In the genomic region with DNA sequence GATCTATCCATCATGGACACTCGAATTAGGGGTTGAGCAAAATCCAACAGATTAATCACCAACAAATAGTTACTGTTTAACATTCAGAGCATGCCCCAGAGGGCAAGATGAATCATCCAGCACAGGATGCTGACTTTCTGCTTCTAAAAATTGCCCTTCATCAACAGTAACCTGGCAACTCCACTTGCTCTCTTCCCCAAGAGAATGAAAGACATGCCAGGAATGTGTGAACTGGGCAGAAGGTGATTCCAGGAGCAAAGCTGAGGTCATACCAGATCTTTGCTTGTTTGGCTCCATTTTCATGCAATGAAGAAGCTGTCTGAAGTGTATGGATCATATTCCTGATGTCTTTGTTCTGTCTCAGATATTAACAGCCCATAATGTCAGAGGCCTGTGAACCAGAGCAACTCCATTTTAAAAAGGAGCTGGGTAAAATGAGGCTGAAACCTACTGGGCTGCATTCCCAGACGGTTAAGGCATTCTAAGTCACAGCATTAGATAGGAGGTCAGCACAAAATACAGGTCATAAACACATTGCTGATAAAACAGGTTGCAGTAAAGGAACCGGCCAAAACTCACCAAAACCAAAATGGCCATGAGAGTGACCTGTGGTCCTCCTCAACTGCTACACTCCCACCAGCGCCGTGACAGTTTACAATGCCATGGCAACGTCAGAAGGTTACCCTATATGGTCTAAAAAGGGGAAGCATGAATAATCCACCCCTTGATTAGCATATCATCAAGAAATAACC, we compare ENCODE assay signal across 8 cellular contexts. TPM values are rescaled to one million over a fixed set of nuclear protein-coding genes. Genes with fewer than 3 reads are reported as not detected.
DNase-seq lines count a peak whose midpoint lies in the region; ATAC-seq and TF ChIP-seq lines count a peak whose summit lies in the region.

No MANE protein-coding gene starts in this region.

- H3K4me3 ChIP-seq in Loucy (ENCODE audit: low read length, poor library complexity, severe bottlenecking), result peak overlapping the region; percentile 87

- H3K4me2 ChIP-seq in Loucy (ENCODE audit: low read depth, low read length, poor library complexity, severe bottlenecking), result peak overlapping the region; percentile 92

- peaks cover 16% of the 10 kb centered on the region for H4K20me1 ChIP-seq in Loucy (ENCODE audit: insufficient read depth, low read length, poor library complexity, severe bottlenecking)

- peak overlapping the region; percentile 87 for H3K4me3 Mint-ChIP-seq in activated CD4-positive, alpha-beta T cell treated with anti-CD3 and anti-CD28 coated beads, Interleukin-2, amount 10 ng/mL, durations not matched to agents 7 days and 5 days

- H3K9me3 ChIP-seq in Loucy (ENCODE audit: insufficient read depth, low read depth, low read length), result no peaks in the 10 kb centered on the region

- H3K9me3 Mint-ChIP-seq in activated CD4-positive, alpha-beta T cell treated with anti-CD3 and anti-CD28 coated beads, Interleukin-2, amount 10 ng/mL, durations not matched to agents 7 days and 5 days, result no peaks in the 10 kb centered on the region

- no peak for TF ChIP-seq CTCF in Loucy (conservative IDR thresholded peaks at IDR 0.05; ENCODE audit: low read length)

- POLR2A ChIA-PET in activated CD4-positive, alpha-beta T cell treated with anti-CD3 and anti-CD28 coated beads, Interleukin-2, amount 10 ng/mL, durations not matched to agents 7 days and 5 days (lab: Charles Lee), result no interaction called here

- peaks cover 16% of the 10 kb centered on the region for H3K79me2 ChIP-seq in Loucy (ENCODE audit: insufficient read depth, low read length)

- H3K27me3 ChIP-seq in Loucy (ENCODE audit: insufficient read depth, low read length, poor library complexity, severe bottlenecking), result peaks cover 4% of the 10 kb centered on the region

- peak overlapping the region; percentile 87 for H3K9ac ChIP-seq in Loucy (ENCODE audit: low read depth, low read length, poor library complexity, severe bottlenecking)

- H3K9me2 ChIP-seq in Loucy (replicated peaks; ENCODE audit: low read depth, low read length), result no peaks in the 10 kb centered on the region

- peaks cover 35% of the 10 kb centered on the region for H3K4me1 ChIP-seq in Loucy (ENCODE audit: insufficient read depth, low read length, poor library complexity, severe bottlenecking)

- H3K36me3 Mint-ChIP-seq in activated CD4-positive, alpha-beta T cell treated with anti-CD3 and anti-CD28 coated beads, Interleukin-2, amount 10 ng/mL, durations not matched to agents 7 days and 5 days (ENCODE audit: low read depth), result peaks cover 10% of the 10 kb centered on the region

- H3K36me3 ChIP-seq in Loucy (ENCODE audit: insufficient read depth, low read length), result no peaks in the 10 kb centered on the region

- CTCF ChIA-PET in activated CD4-positive, alpha-beta T cell treated with anti-CD3 and anti-CD28 coated beads, Interleukin-2, amount 10 ng/mL, durations not matched to agents 7 days and 5 days (lab: Charles Lee), result interaction anchor here (1.0 to 1.5 kb wide), 2 partner anchors 15 to 21 kb away, joined by 3 to 4 read pairs; no protein-coding TSS in a partner anchor

- DNase-seq in NCI-H748 (lab: John Stamatoyannopoulos, UW; ENCODE audit: unreplicated experiment) (peak; percentile 30), NCI-H748 treated with DMSO at 0.1 percent for 48 hours (lab: John Stamatoyannopoulos, UW) (no peak), fibroblast of the conjunctiva (ENCODE audit: low read depth) (peak; percentile 97), non-pigmented ciliary epithelial cell (ENCODE audit: low read depth) (peak; percentile 92), NCI-H2107 (lab: John Stamatoyannopoulos, UW) (no peak)
- peak; percentile 30 for DNase-seq in activated CD4-positive, alpha-beta T cell treated with anti-CD3 and anti-CD28 coated beads, Interleukin-2, amount 10 ng/mL, durations not matched to agents 7 days and 5 days

- no peak for ATAC-seq in GM19035 (IDR thresholded peaks at IDR 0.05; ENCODE audit: unreplicated experiment)

- H2AFZ ChIP-seq in Loucy (ENCODE audit: low read length), result peak overlapping the region; percentile 79

- peaks cover 26% of the 10 kb centered on the region for H3K4me1 Mint-ChIP-seq in activated CD4-positive, alpha-beta T cell treated with anti-CD3 and anti-CD28 coated beads, Interleukin-2, amount 10 ng/mL, durations not matched to agents 7 days and 5 days

- no peaks in the 10 kb centered on the region for H3K27me3 Mint-ChIP-seq in activated CD4-positive, alpha-beta T cell treated with anti-CD3 and anti-CD28 coated beads, Interleukin-2, amount 10 ng/mL, durations not matched to agents 7 days and 5 days

- H3K27ac Mint-ChIP-seq in activated CD4-positive, alpha-beta T cell treated with anti-CD3 and anti-CD28 coated beads, Interleukin-2, amount 10 ng/mL, durations not matched to agents 7 days and 5 days, result peak overlapping the region; percentile 86

- peaks cover 16% of the 10 kb centered on the region for H3F3A ChIP-seq in Loucy (ENCODE audit: low read depth)

RNA-seq across cellular contexts. Expression of a gene that starts 2.5 kb away (rescaled TPM):
- total RNA-seq in activated CD4-positive, alpha-beta T cell treated with anti-CD3 and anti-CD28 coated beads, Interleukin-2, amount 10 ng/mL, durations not matched to agents 7 days and 5 days, result 10 to 100 TPM; 32.3 to 32.5 TPM

RNA-seq across cellular contexts. Expression of a gene that starts 29.3 kb away (rescaled TPM):
- total RNA-seq in activated CD4-positive, alpha-beta T cell treated with anti-CD3 and anti-CD28 coated beads, Interleukin-2, amount 10 ng/mL, durations not matched to agents 7 days and 5 days, result 1 to 10 TPM; 5.0 to 6.1 TPM

RNA-seq across cellular contexts. Expression of a gene that starts 37.1 kb away (rescaled TPM):
- 10 to 100 TPM in 1 of 2 experiments, 1 to 10 TPM in 1; 8.5 to 11.0 TPM for total RNA-seq in activated CD4-positive, alpha-beta T cell treated with anti-CD3 and anti-CD28 coated beads, Interleukin-2, amount 10 ng/mL, durations not matched to agents 7 days and 5 days

Comparison
In these comparisons a context has a peak if more than half of its experiments do, and no peak if none do; other contexts are left out.
1. DNase-seq: peak in NCI-H748 (single experiment), activated CD4-positive, alpha-beta T cell treated with anti-CD3 and anti-CD28 coated beads, Interleukin-2, amount 10 ng/mL, durations not matched to agents 7 days and 5 days (single experiment), fibroblast of the conjunctiva (single experiment) and non-pigmented ciliary epithelial cell (single experiment); none in NCI-H748 treated with DMSO at 0.1 percent for 48 hours (single experiment) and NCI-H2107 (single experiment).